In the genomic region with DNA sequence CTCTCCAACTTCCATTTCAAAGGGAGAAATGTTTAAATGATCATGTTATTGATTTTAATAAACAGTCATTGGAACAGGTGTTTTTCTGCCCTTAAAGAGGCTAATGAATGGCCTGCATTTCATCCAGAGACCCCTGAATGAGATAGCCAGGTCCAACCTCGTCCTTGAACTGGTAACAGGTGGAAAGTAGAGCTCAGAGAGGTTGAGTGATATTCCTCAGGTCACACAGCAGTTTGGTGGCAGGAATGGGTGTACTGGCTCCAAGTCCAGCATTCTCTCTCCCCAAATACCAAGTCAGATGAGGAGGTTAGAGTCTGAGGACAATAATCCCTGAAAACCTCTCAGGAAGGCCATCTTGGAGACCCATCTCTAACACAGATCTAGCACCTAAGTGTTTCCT, we compare ENCODE assay signal across 28 cellular contexts.
"Had no signal": no experiment of that assay in that cellular context is flagged by ENCODE, and none has a peak within 500 bp of the region (broad histone marks: within the 10 kb centered on the region; RNA-seq: fewer than 3 reads in every experiment).

No MANE protein-coding gene starts in this region.

- FAIRE-seq: small intestine, urothelium cell line had no signal

- H3K27ac ChIP-seq: neural progenitor cell, ovary, parathyroid adenoma, psoas muscle, right lobe of liver, sigmoid colon, stomach, thoracic aorta, thyroid gland, tibial nerve, upper lobe of left lung, vagina had no signal

- H3K36me3 Mint-ChIP-seq: neural progenitor cell; stimulated activated effector memory CD8-positive, alpha-beta T cell treated with anti-CD3 and anti-CD28 coated beads, Interleukin-12 subunit alpha, Interleukin-12 subunit beta, amount 100 ng/mL, for 72 hours; stimulated activated naive B cell treated with anti-CD40 and anti-IgM and Interleukin-4, amounts not matched to agents 10 μg/mL and 1 μg/mL and 100 μg/mL, for 72 hours had no signal

- H3K79me2 ChIP-seq: parathyroid adenoma had no signal

- DNase-seq: occipital lobe; ovary; posterior cingulate gyrus; psoas muscle; right cardiac atrium; sigmoid colon; small intestine; stimulated activated CD4-positive, alpha-beta T cell treated with anti-CD3 and anti-CD28 coated beads, Interleukin-15, amount 100 ng/mL, for 24 hours; stimulated activated CD4-positive, alpha-beta T cell treated with anti-CD3 and anti-CD28 coated beads, Interleukin-2, amount 100 ng/mL, for 24 hours; stimulated activated CD4-positive, alpha-beta T cell treated with anti-CD3 and anti-CD28 coated beads, Interleukin-2, amount 100 ng/mL, for 48 hours; stimulated activated CD4-positive, alpha-beta T cell treated with anti-CD3 and anti-CD28 coated beads, Interleukin-4, amount 100 ng/mL, for 24 hours; stimulated activated naive B cell treated with anti-CD40 and anti-IgM and Interleukin-4, amounts not matched to agents 10 μg/mL and 1 μg/mL and 100 μg/mL, for 72 hours; stimulated activated naive CD4-positive, alpha-beta T cell treated with Interleukin-2 at 50 U/mL for 16 hours; stomach; thyroid gland; trophoblast cell; upper lobe of left lung had no signal

- ATAC-seq: right cardiac atrium; stimulated activated effector memory CD8-positive, alpha-beta T cell treated with anti-CD3 and anti-CD28 coated beads, Interleukin-12 subunit alpha, Interleukin-12 subunit beta, amount 100 ng/mL, for 72 hours; stimulated activated naive B cell treated with anti-CD40 and anti-IgM and Interleukin-4, amounts not matched to agents 10 μg/mL and 1 μg/mL and 100 μg/mL, for 72 hours had no signal

- H3K4me3 ChIP-seq: neural progenitor cell, ovary, psoas muscle, right lobe of liver, sigmoid colon, stomach, thoracic aorta, thyroid gland, tibial nerve, upper lobe of left lung, vagina had no signal

- H3K4me1 Mint-ChIP-seq: nephron; neural progenitor cell; stimulated activated effector memory CD8-positive, alpha-beta T cell treated with anti-CD3 and anti-CD28 coated beads, Interleukin-12 subunit alpha, Interleukin-12 subunit beta, amount 100 ng/mL, for 72 hours; stimulated activated naive B cell treated with anti-CD40 and anti-IgM and Interleukin-4, amounts not matched to agents 10 μg/mL and 1 μg/mL and 100 μg/mL, for 72 hours had no signal

- H2AFZ ChIP-seq: neural progenitor cell, parathyroid adenoma had no signal

- H3K4me3 Mint-ChIP-seq: nephron; neural progenitor cell; stimulated activated effector memory CD8-positive, alpha-beta T cell treated with anti-CD3 and anti-CD28 coated beads, Interleukin-12 subunit alpha, Interleukin-12 subunit beta, amount 100 ng/mL, for 72 hours; stimulated activated naive B cell treated with anti-CD40 and anti-IgM and Interleukin-4, amounts not matched to agents 10 μg/mL and 1 μg/mL and 100 μg/mL, for 72 hours; stimulated activated naive CD8-positive, alpha-beta T cell treated with anti-CD3 and anti-CD28 coated beads, Interleukin-15, Interleukin-2, amounts not matched to agents 100 ng/mL and 50 ng/mL, for 24 hours had no signal

- H3K4me1 ChIP-seq: neural progenitor cell, parathyroid adenoma, psoas muscle, sigmoid colon, thyroid gland, tibial nerve, vagina had no signal

- H3K27me3 ChIP-seq: ovary, right lobe of liver, thyroid gland, tibial nerve, upper lobe of left lung, vagina had no signal

- H3K4me2 ChIP-seq: neural progenitor cell had no signal

- H3K36me3 ChIP-seq: neural progenitor cell, ovary, sigmoid colon, stomach, thoracic aorta, thyroid gland, tibial nerve, upper lobe of left lung, vagina had no signal

- H3K9me3 Mint-ChIP-seq: stimulated activated effector memory CD8-positive, alpha-beta T cell treated with anti-CD3 and anti-CD28 coated beads, Interleukin-12 subunit alpha, Interleukin-12 subunit beta, amount 100 ng/mL, for 72 hours; stimulated activated naive CD8-positive, alpha-beta T cell treated with anti-CD3 and anti-CD28 coated beads, Interleukin-15, Interleukin-2, amounts not matched to agents 100 ng/mL and 50 ng/mL, for 24 hours had no signal

- H3K27ac Mint-ChIP-seq: nephron; neural progenitor cell; progenitor cell of endocrine pancreas; stimulated activated effector memory CD8-positive, alpha-beta T cell treated with anti-CD3 and anti-CD28 coated beads, Interleukin-12 subunit alpha, Interleukin-12 subunit beta, amount 100 ng/mL, for 72 hours; stimulated activated naive B cell treated with anti-CD40 and anti-IgM and Interleukin-4, amounts not matched to agents 10 μg/mL and 1 μg/mL and 100 μg/mL, for 72 hours; stimulated activated naive CD8-positive, alpha-beta T cell treated with anti-CD3 and anti-CD28 coated beads, Interleukin-15, Interleukin-2, amounts not matched to agents 100 ng/mL and 50 ng/mL, for 24 hours had no signal

- H3K9ac ChIP-seq: neural progenitor cell, parathyroid adenoma had no signal

- H3K9me3 ChIP-seq: ovary, psoas muscle, right lobe of liver, sigmoid colon, thoracic aorta, thyroid gland, tibial nerve, upper lobe of left lung, vagina had no signal
